ENCODE assay signal across 11 cellular contexts in genomic region chr9:98222885-98223640, GRCh38.
DNase-seq lines count a peak whose midpoint lies in the region; FAIRE-seq and TF ChIP-seq lines count a peak whose summit lies in the region.
"Had no signal": no experiment of that assay in that cellular context is flagged by ENCODE, and none has a peak within 500 bp of the region (broad histone marks: within the 10 kb centered on the region; RNA-seq: fewer than 3 reads in every experiment).

No MANE protein-coding gene starts in this region.

- peak overlapping the region; percentile 100 for H3K27ac ChIP-seq in RWPE1
- H3K27ac ChIP-seq in skin epidermis, result peak overlapping the region in 16 of 21 experiments; percentile 11 to 77 (median 60)
- no peak overlapping the region for H3K27ac ChIP-seq in effector memory CD4-positive, alpha-beta T cell (ENCODE audit: insufficient read depth, low read length, poor library complexity, severe bottlenecking)

- no peaks in the 10 kb centered on the region for H3K9me3 ChIP-seq in effector memory CD4-positive, alpha-beta T cell (ENCODE audit: control insufficient read depth, low read length)

- H3K4me3 ChIP-seq in skin epidermis, result no peak overlapping the region
- H3K4me3 ChIP-seq in effector memory CD4-positive, alpha-beta T cell (ENCODE audit: insufficient read depth, low read depth, low read length, poor library complexity, severe bottlenecking), result no peak overlapping the region

- H3K36me3 ChIP-seq in effector memory CD4-positive, alpha-beta T cell (ENCODE audit: control insufficient read depth, insufficient read depth, low read length), result peaks cover 28% of the 10 kb centered on the region

- CTCF ChIA-PET in RWPE1 (lab: Yijun Ruan, JAX), result interaction anchor here (0.6 kb wide), 2 partner anchors 146 to 1009 kb away, joined by 3 read pairs; no protein-coding TSS in a partner anchor

- no peaks in the 10 kb centered on the region for H3K27me3 ChIP-seq in effector memory CD4-positive, alpha-beta T cell (replicated peaks; ENCODE audit: control insufficient read depth, insufficient read depth, low read length, poor library complexity, severe bottlenecking)

- TF ChIP-seq CTCF in RWPE1 (conservative IDR thresholded peaks at IDR 0.05; ENCODE audit: low read depth), result no peak

- H3K4me3 Mint-ChIP-seq in activated T-cell treated with anti-CD3 and anti-CD28 coated beads, Interleukin-2, amount 50 U/mL, for 24 hours, result no peak overlapping the region
- H3K4me3 Mint-ChIP-seq: activated CD4-positive, alpha-beta memory T cell treated with anti-CD3 and anti-CD28 coated beads, Interleukin-2, amount 10 ng/mL, durations not matched to agents 7 days and 5 days had no signal

- H3K36me3 Mint-ChIP-seq in activated T-cell treated with anti-CD3 and anti-CD28 coated beads, Interleukin-2, amount 50 U/mL, for 24 hours (ENCODE audit: low read depth), result peaks cover 5% of the 10 kb centered on the region

- H3K27ac Mint-ChIP-seq in activated T-cell treated with anti-CD3 and anti-CD28 coated beads, Interleukin-2, amount 50 U/mL, for 24 hours, result no peak overlapping the region
- H3K27ac Mint-ChIP-seq: activated CD4-positive, alpha-beta memory T cell treated with anti-CD3 and anti-CD28 coated beads, Interleukin-2, amount 10 ng/mL, durations not matched to agents 7 days and 5 days had no signal

- no peaks in the 10 kb centered on the region for H3K4me1 Mint-ChIP-seq in activated T-cell treated with anti-CD3 and anti-CD28 coated beads, Interleukin-2, amount 50 U/mL, for 24 hours (ENCODE audit: low read depth)

- DNase-seq in RWPE1 (ENCODE audit: low spot score), result peak; percentile 100
- DNase-seq in fibroblast of gingiva (ENCODE audit: low read depth), result peak; percentile 91
- no peak for DNase-seq in effector memory CD4-positive, alpha-beta T cell
- DNase-seq in HUDEP-2 (lab: John Stamatoyannopoulos, UW; ENCODE audit: unreplicated experiment in 76 of 76), result no peak
- no peak for DNase-seq in activated CD4-positive, CD25-positive, alpha-beta regulatory T cell treated with anti-CD3 and anti-CD28 coated beads, Interleukin-2, amount 50 U/mL, for 72 hours
- DNase-seq in activated T-cell treated with anti-CD3 and anti-CD28 coated beads, Interleukin-2, amount 50 U/mL, for 24 hours, result no peak
- DNase-seq: activated CD4-positive, alpha-beta memory T cell treated with anti-CD3 and anti-CD28 coated beads, Interleukin-2, amount 10 ng/mL, durations not matched to agents 7 days and 5 days; NCI-H2107 had no signal

- no peaks in the 10 kb centered on the region for H3K27me3 Mint-ChIP-seq in activated T-cell treated with anti-CD3 and anti-CD28 coated beads, Interleukin-2, amount 50 U/mL, for 24 hours
- H3K27me3 Mint-ChIP-seq: activated CD4-positive, alpha-beta memory T cell treated with anti-CD3 and anti-CD28 coated beads, Interleukin-2, amount 10 ng/mL, durations not matched to agents 7 days and 5 days had no signal

- POLR2A ChIA-PET in RWPE1 (lab: Yijun Ruan, JAX; ENCODE audit: low non-redundant PET), result interaction anchor here (0.6 to 1.8 kb wide), 7 partner anchors 26 to 590 kb away, joined by 3 to 17 read pairs (median 3); partner anchors contain the start of genes TBC1D2 and TSTD2

- FAIRE-seq in G401.6 (lab: Jason Lieb, UNC), result peak; percentile 97
- FAIRE-seq: GM18507 had no signal

- H3K4me1 ChIP-seq in effector memory CD4-positive, alpha-beta T cell (ENCODE audit: control insufficient read depth, insufficient read depth, low read length, poor library complexity, severe bottlenecking), result no peaks in the 10 kb centered on the region

- no peaks in the 10 kb centered on the region for H3K9me3 Mint-ChIP-seq in activated T-cell treated with anti-CD3 and anti-CD28 coated beads, Interleukin-2, amount 50 U/mL, for 24 hours
- H3K9me3 Mint-ChIP-seq: activated CD4-positive, alpha-beta memory T cell treated with anti-CD3 and anti-CD28 coated beads, Interleukin-2, amount 10 ng/mL, durations not matched to agents 7 days and 5 days had no signal

Comparison
In these comparisons a context has a peak if more than half of its experiments do, and no peak if none do; other contexts are left out.
1. DNase-seq: peak in RWPE1 (single experiment) and fibroblast of gingiva (single experiment); none in effector memory CD4-positive, alpha-beta T cell (0 of 3), HUDEP-2 (0 of 76), activated CD4-positive, CD25-positive, alpha-beta regulatory T cell treated with anti-CD3 and anti-CD28 coated beads, Interleukin-2, amount 50 U/mL, for 72 hours (single experiment) and activated T-cell treated with anti-CD3 and anti-CD28 coated beads, Interleukin-2, amount 50 U/mL, for 24 hours (single experiment).